13 cellular contexts compared by ENCODE assay signal in genomic region chr1:24438423-24438901, GRCh38. TPM values are rescaled to one million over a fixed set of nuclear protein-coding genes. Genes with fewer than 3 reads are reported as not detected.
DNase-seq lines count a peak whose midpoint lies in the region; ATAC-seq and TF ChIP-seq lines count a peak whose summit lies in the region.
"Had no signal": no experiment of that assay in that cellular context is flagged by ENCODE, and none has a peak within 500 bp of the region (broad histone marks: within the 10 kb centered on the region; RNA-seq: fewer than 3 reads in every experiment).

No MANE protein-coding gene starts in this region.

- dilution Hi-C loops in mammary epithelial cell (cut with HindIII; ENCODE audit: low sequenced_read_pairs) = no loop called here

- no peaks in the 10 kb centered on the region for H3K9me3 Mint-ChIP-seq in MCF 10A (ENCODE audit: unreplicated experiment)

- H3K27me3 ChIP-seq in mammary epithelial cell (ENCODE audit: insufficient read depth, low read length) = no peaks in the 10 kb centered on the region
- H3K27me3 ChIP-seq: thyroid gland had no signal

- H3K4me1 ChIP-seq in mammary epithelial cell (ENCODE audit: insufficient read depth, low read length) = no peaks in the 10 kb centered on the region

- WGBS in mammary epithelial cell (ENCODE audit: low coverage, missing lambda C conversion rate) = 90% methylated on average over 9 of the region's 9 CpGs
- 35 to 44% methylated on average over 9 of the region's 9 CpGs for WGBS in lower leg skin, 2 donors

- no peaks in the 10 kb centered on the region for H4K20me1 ChIP-seq in mammary epithelial cell (ENCODE audit: insufficient read depth, low read length)

- no peak overlapping the region for H2AFZ ChIP-seq in mammary epithelial cell (ENCODE audit: low read depth, low read length)

- ATAC-seq in HG02678 (IDR thresholded peaks at IDR 0.05; ENCODE audit: unreplicated experiment) (no peak), HG03469 (IDR thresholded peaks at IDR 0.05; ENCODE audit: unreplicated experiment) (no peak), HG03025 (IDR thresholded peaks at IDR 0.05; ENCODE audit: low FRiP score, unreplicated experiment) (no peak)

- no peak overlapping the region for H3K4me3 Mint-ChIP-seq in MCF 10A (ENCODE audit: unreplicated experiment)

- H3K27ac Mint-ChIP-seq in MCF 10A (ENCODE audit: low read depth, unreplicated experiment) = peak overlapping the region; percentile 65

- BruUV-seq in MCF 10A (replicated peaks; lab: Mats Ljungman, UMichigan) (no TSS peak), mammary epithelial cell (replicated peaks; lab: Mats Ljungman, UMichigan) (no TSS peak)

- DNase-seq in MCF 10A (ENCODE audit: unreplicated experiment) (no peak), mammary epithelial cell (no peak), cerebellar nuclear complex (lab: John Stamatoyannopoulos, UW) (peak; percentile 60 to 84), lower leg skin (ENCODE audit: low spot score in 2 of 2) (peak; percentile 72 to 92), T1000 (lab: John Stamatoyannopoulos, UW) (no peak)
- DNase-seq: activated T-cell treated with anti-CD3 and anti-CD28 coated beads for 4 hours; effector CD4-positive, alpha-beta T cell; lower lobe of right lung; NCI-H2029 treated with DMSO at 0.1 percent for 48 hours; thyroid gland had no signal

- H3K9ac ChIP-seq in mammary epithelial cell (ENCODE audit: insufficient read depth, low read length) = no peak overlapping the region

- peaks cover 3% of the 10 kb centered on the region for H3K36me3 ChIP-seq in mammary epithelial cell (ENCODE audit: insufficient read depth, low read length)
- H3K36me3 ChIP-seq: thyroid gland had no signal

- TF ChIP-seq POLR2A in lower leg skin (IDR thresholded peaks at IDR 0.05) = no peak

- peaks cover 5% of the 10 kb centered on the region for H3K4me1 Mint-ChIP-seq in MCF 10A (ENCODE audit: insufficient read depth, unreplicated experiment)

- H3K4me2 ChIP-seq in mammary epithelial cell (ENCODE audit: insufficient read depth, low read depth, low read length) = no peak overlapping the region

- intact Hi-C loops in MCF 10A (cut with micrococcal nuclease) = no loop called here
- intact Hi-C loops in mammary epithelial cell (cut with micrococcal nuclease) = no loop called here
- intact Hi-C loops in lower leg skin (cut with DNase I; ENCODE audit: low total_unique reads) = no loop called here

- no peaks in the 10 kb centered on the region for H3K27me3 Mint-ChIP-seq in MCF 10A (ENCODE audit: insufficient read depth, unreplicated experiment)

- peaks cover 41% of the 10 kb centered on the region for H3K36me3 Mint-ChIP-seq in MCF 10A (ENCODE audit: insufficient read depth, unreplicated experiment)

- CTCF ChIA-PET in MCF 10A (lab: Yijun Ruan, JAX) = no interaction called here
- CTCF ChIA-PET in mammary epithelial cell (lab: Charles Lee; ENCODE audit: low non-redundant PET) = no interaction called here

- no peak for TF ChIP-seq CTCF in MCF 10A (IDR thresholded peaks at IDR 0.05; ENCODE audit: unreplicated experiment)
- no peak for TF ChIP-seq CTCF in mammary epithelial cell (conservative IDR thresholded peaks at IDR 0.05 in 1 of 2, IDR thresholded peaks at IDR 0.05 in 1 of 2; ENCODE audit: extremely low read depth in 1 of 2, insufficient read depth in 1 of 2, low read depth in 1 of 2, low read length in 2 of 2)
- TF ChIP-seq CTCF in lower leg skin (IDR thresholded peaks at IDR 0.05) = no peak

- H3K9me3 ChIP-seq in mammary epithelial cell (replicated peaks; ENCODE audit: insufficient read depth, low read length) = no peaks in the 10 kb centered on the region
- H3K9me3 ChIP-seq: lower lobe of right lung, thyroid gland had no signal

- in situ Hi-C loops in mammary epithelial cell (cut with MboI; ENCODE audit: low sequenced_read_pairs in 2 of 2) = no loop called here

- no peak overlapping the region for H3K27ac ChIP-seq in mammary epithelial cell (ENCODE audit: insufficient read depth, low read depth, low read length)
- H3K27ac ChIP-seq: lower lobe of right lung, thyroid gland had no signal

- peaks cover 5% of the 10 kb centered on the region for H3K79me2 ChIP-seq in mammary epithelial cell (ENCODE audit: insufficient read depth, low read length)

- H3K4me3 ChIP-seq in mammary epithelial cell (replicated peaks in 1 of 3; ENCODE audit: insufficient read depth in 1 of 3, low read depth in 2 of 3, low read length in 3 of 3) (no peak overlapping the region), lower leg skin (ENCODE audit: low read depth, poor library complexity, severe bottlenecking) (no peak overlapping the region)
- H3K4me3 ChIP-seq: lower lobe of right lung, thyroid gland had no signal

- POLR2A ChIA-PET in MCF 10A (lab: Yijun Ruan, JAX) = no interaction called here

RNA-seq across cellular contexts. Expression of gene NIPAL3, which starts 22.9 kb away (rescaled TPM):
- 47.7 and 55.8 TPM in 2 replicates for total RNA-seq in MCF 10A (2022)
- 100 to 1,000 TPM in 1 of 2 donors, 10 to 100 TPM in 1; 48.9 to 116 TPM for total RNA-seq in mammary epithelial cell
- 51.3 TPM for polyA plus RNA-seq in mammary epithelial cell
- polyA minus RNA-seq in mammary epithelial cell = 50.4 TPM
- 10 to 100 TPM; 37.3 to 67.1 (median 57.5) TPM for total RNA-seq in lower leg skin

RNA-seq across cellular contexts. Expression of gene STPG1, which starts 24.9 kb away (rescaled TPM):
- total RNA-seq in MCF 10A (2022) (18.6 and 19.7 TPM in 2 replicates), mammary epithelial cell (10 to 100 TPM; 13.0 to 20.5 TPM), lower leg skin (1 to 10 TPM; 3.6 to 8.5 (median 6.4) TPM)
- 11.4 TPM for polyA plus RNA-seq in mammary epithelial cell
- polyA minus RNA-seq in mammary epithelial cell = 27.1 TPM

Comparison
In these comparisons a context has a peak if more than half of its experiments do, and no peak if none do; other contexts are left out.
1. DNase-seq: peak in cerebellar nuclear complex (2 of 2) and lower leg skin (2 of 2); none in MCF 10A (single experiment), mammary epithelial cell (single experiment) and T1000 (single experiment).